Comparison of ENCODE assay signal across 17 cellular contexts in genomic region chr5:1074226-1074625, GRCh38. TPM values are rescaled to one million over a fixed set of nuclear protein-coding genes. Genes with fewer than 3 reads are reported as not detected.
A peak's percentile ranks its signal among the peaks of the same experiment; 100 is the strongest.
DNase-seq lines count a peak whose midpoint lies in the region; ATAC-seq, FAIRE-seq and TF ChIP-seq lines count a peak whose summit lies in the region.
"Had no signal": no experiment of that assay in that cellular context is flagged by ENCODE, and none has a peak within 500 bp of the region (broad histone marks: within the 10 kb centered on the region; RNA-seq: fewer than 3 reads in every experiment).

No MANE protein-coding gene starts in this region.

- no peak overlapping the region for H3K4me2 ChIP-seq in HepG2 (ENCODE audit: low read depth, low read length)
- H3K4me2 ChIP-seq: GM23338 had no signal

- H3K27me3 ChIP-seq in WERI-Rb-1 (ENCODE audit: insufficient read depth, low read depth, severe bottlenecking): no peaks in the 10 kb centered on the region
- H3K27me3 ChIP-seq in HepG2 (ENCODE audit: control insufficient read depth in 1 of 2, insufficient read depth in 2 of 2, low read length in 2 of 2): no peaks in the 10 kb centered on the region

- no TSS peak for BruUV-seq in HepG2 (replicated peaks; lab: Mats Ljungman, UMichigan)

- no peaks in the 10 kb centered on the region for H3K79me2 ChIP-seq in HepG2 (ENCODE audit: insufficient read depth, low read length)

- H2AFZ ChIP-seq in HepG2 (ENCODE audit: low read length): no peak overlapping the region
- H2AFZ ChIP-seq: GM23338 had no signal

- H3K9me3 Mint-ChIP-seq in stimulated activated effector memory CD8-positive, alpha-beta T cell treated with anti-CD3 and anti-CD28 coated beads, Interleukin-12 subunit alpha, Interleukin-12 subunit beta, amount 100 ng/mL, for 72 hours: no peaks in the 10 kb centered on the region
- H3K9me3 Mint-ChIP-seq: CD4-positive, alpha-beta T cell; GM23338; H9 had no signal

- TF ChIP-seq EP300 in HepG2 (IDR thresholded peaks at IDR 0.05; ENCODE audit: low read depth in 2 of 2, low read length in 2 of 2) (no peak), HepG2 (CRISPR knock-in tag; IDR thresholded peaks at IDR 0.05; ENCODE audit: borderline replicate concordance) (no peak)

- no peak for TF ChIP-seq POLR2A in HepG2 (IDR thresholded peaks at IDR 0.05; ENCODE audit: insufficient read depth in 1 of 2, low read depth in 2 of 2, low read length in 2 of 2)

- no peak overlapping the region for H3K4me3 Mint-ChIP-seq in stimulated activated effector memory CD8-positive, alpha-beta T cell treated with anti-CD3 and anti-CD28 coated beads, Interleukin-12 subunit alpha, Interleukin-12 subunit beta, amount 100 ng/mL, for 72 hours
- H3K4me3 Mint-ChIP-seq: B cell; CD4-positive, alpha-beta T cell; GM23338; H9 had no signal

- FAIRE-seq in HepG2 (lab: Jason Lieb, UNC): no peak
- no peak for FAIRE-seq in kidney (lab: Jason Lieb, UNC)
- FAIRE-seq: A204.1, GM12878, GM18507 had no signal

- H3K27ac Mint-ChIP-seq in stimulated activated effector memory CD8-positive, alpha-beta T cell treated with anti-CD3 and anti-CD28 coated beads, Interleukin-12 subunit alpha, Interleukin-12 subunit beta, amount 100 ng/mL, for 72 hours: peak overlapping the region; percentile 53
- H3K27ac Mint-ChIP-seq: B cell; CD4-positive, alpha-beta T cell had no signal

- H3K36me3 Mint-ChIP-seq in stimulated activated effector memory CD8-positive, alpha-beta T cell treated with anti-CD3 and anti-CD28 coated beads, Interleukin-12 subunit alpha, Interleukin-12 subunit beta, amount 100 ng/mL, for 72 hours: no peaks in the 10 kb centered on the region

- no CpG with 5 or more reads among the region's 18 CpGs for WGBS in HepG2 (ENCODE audit: low lambda C conversion rate)

- ATAC-seq in HepG2: no peak
- no peak for ATAC-seq in stimulated activated effector memory CD8-positive, alpha-beta T cell treated with anti-CD3 and anti-CD28 coated beads, Interleukin-12 subunit alpha, Interleukin-12 subunit beta, amount 100 ng/mL, for 72 hours
- ATAC-seq: GM12878, GM23338 had no signal

- POLR2A ChIA-PET in RWPE1 (lab: Yijun Ruan, JAX; ENCODE audit: low non-redundant PET): no interaction called here
- POLR2A ChIA-PET in HepG2 (lab: Yijun Ruan, JAX): no interaction called here

- H3K9ac ChIP-seq in HepG2 (ENCODE audit: insufficient read depth, low read depth, low read length): no peak overlapping the region
- H3K9ac ChIP-seq in kidney (ENCODE audit: low read length in 2 of 2): no peak overlapping the region

- H3K9me3 ChIP-seq in WERI-Rb-1 (ENCODE audit: severe bottlenecking): no peaks in the 10 kb centered on the region
- no peaks in the 10 kb centered on the region for H3K9me3 ChIP-seq in HepG2 (ENCODE audit: low read length)
- H3K9me3 ChIP-seq in kidney (ENCODE audit: control insufficient read depth in 1 of 2, low read length in 2 of 2): no peaks in the 10 kb centered on the region

- H3K36me3 ChIP-seq in WERI-Rb-1: peaks cover 48% of the 10 kb centered on the region
- H3K36me3 ChIP-seq in HepG2 (replicated peaks in 1 of 2; ENCODE audit: control insufficient read depth in 1 of 2, insufficient read depth in 2 of 2, low read length in 2 of 2): peaks cover 16 to 41% of the 10 kb centered on the region in 2 experiments; a peak in 4 of 5 replicates
- peaks cover 7 to 49% of the 10 kb centered on the region in 2 donors for H3K36me3 ChIP-seq in kidney (ENCODE audit: control insufficient read depth in 1 of 2, insufficient read depth in 2 of 2, low read length in 2 of 2)

- no peak for TF ChIP-seq RAD21 in HepG2 (CRISPR knock-in tag; IDR thresholded peaks at IDR 0.05)

- intact Hi-C loops in HepG2 (cut with micrococcal nuclease; ENCODE audit: unreplicated experiment) (no loop called here), kidney (cut with DNase I) (no loop called here)

- H3K4me1 ChIP-seq in HepG2 (ENCODE audit: insufficient read depth, low read length) (no peaks in the 10 kb centered on the region), kidney (ENCODE audit: control insufficient read depth in 1 of 2, insufficient read depth in 1 of 2, low read depth in 1 of 2, low read length in 2 of 2) (no peaks in the 10 kb centered on the region)

- H3K4me3 ChIP-seq in WERI-Rb-1 (ENCODE audit: low read depth, low read length) (no peak overlapping the region), HepG2 (replicated peaks in 1 of 3; ENCODE audit: insufficient read depth in 1 of 3, low read depth in 2 of 3, low read length in 3 of 3) (no peak overlapping the region), kidney (ENCODE audit: low read length in 2 of 2) (no peak overlapping the region)
- H3K4me3 ChIP-seq: GM12878, GM23338 had no signal

- in situ Hi-C loops in HepG2 (cut with HindIII; ENCODE audit: extremely low pct_ligation_motif_present, low pct_unique_long_range_greater_than_20kb): no loop called here

- DNase-seq in RWPE1 (ENCODE audit: low spot score) (no peak), WERI-Rb-1 (no peak), HepG2 (ENCODE audit: low spot score) (no peak), kidney (no peak), NCI-H1930 (lab: John Stamatoyannopoulos, UW) (no peak)
- no peak for DNase-seq in stimulated activated effector memory CD8-positive, alpha-beta T cell treated with anti-CD3 and anti-CD28 coated beads, Interleukin-12 subunit alpha, Interleukin-12 subunit beta, amount 100 ng/mL, for 72 hours (ENCODE audit: low spot score in 2 of 2)
- no peak for DNase-seq in stimulated activated naive CD4-positive, alpha-beta T cell (lab: John Stamatoyannopoulos, UW)
- DNase-seq: C1 segment of cervical spinal cord; Calu3; CD4-positive, alpha-beta T cell; DMS 273 treated with DMSO at 0.1 percent for 48 hours had no signal

- no peaks in the 10 kb centered on the region for H4K20me1 ChIP-seq in HepG2 (ENCODE audit: insufficient read depth, low read length)

- H3K27ac ChIP-seq in RWPE1 (peak overlapping the region; percentile 58; the same call in 1 of the 2 replicates), WERI-Rb-1 (0 out of 2 replicates have a peak overlapping the region, but pooled peaks have one; percentile 18), HepG2 (ENCODE audit: extremely low read length, insufficient read depth, low read length) (no peak overlapping the region), kidney (ENCODE audit: low read depth in 2 of 2, low read length in 2 of 2) (no peak overlapping the region)

- TF ChIP-seq CTCF in RWPE1 (conservative IDR thresholded peaks at IDR 0.05; ENCODE audit: low read depth) (no peak), WERI-Rb-1 (IDR thresholded peaks at IDR 0.05; ENCODE audit: low read depth, low read length) (no peak), HepG2 (CRISPR knock-in tag; IDR thresholded peaks at IDR 0.05) (no peak), kidney (IDR thresholded peaks at IDR 0.05; ENCODE audit: borderline replicate concordance, extremely low read depth, insufficient read depth) (no peak)

- no peaks in the 10 kb centered on the region for H3K4me1 Mint-ChIP-seq in stimulated activated effector memory CD8-positive, alpha-beta T cell treated with anti-CD3 and anti-CD28 coated beads, Interleukin-12 subunit alpha, Interleukin-12 subunit beta, amount 100 ng/mL, for 72 hours
- H3K4me1 Mint-ChIP-seq: B cell, GM23338, H9 had no signal

- CTCF ChIA-PET in RWPE1 (lab: Yijun Ruan, JAX): no interaction called here
- CTCF ChIA-PET in HepG2 (lab: Yijun Ruan, JAX; ENCODE audit: low intra/inter-chr PET ratio, low total read pairs): no interaction called here

TF ChIP-seq in HepG2, 621 proteins besides CTCF, POLR2A, EP300 and RAD21:
- TF ChIP-seq AGO2 (optimal IDR thresholded peaks at IDR 0.05; ENCODE audit: low read depth, low read length): peak; percentile 15
- no peak for TF ChIP-seq SATB2 (CRISPR knock-in tag; IDR thresholded peaks at IDR 0.05)

RNA-seq across cellular contexts. Expression of gene SLC12A7, which starts 37.6 kb away (rescaled TPM):
- total RNA-seq in HepG2 (2016; rRNA removed; fragmentation: Illumina TruSeq; extraction: Trizol) (7.4 and 14.0 TPM in 2 replicates), kidney (92.9 TPM)
- total RNA-seq in HepG2 (2016; cell fraction: cytosol; rRNA removed; fragmentation: Illumina TruSeq; extraction: Trizol; ENCODE audit: low read depth): 9.5 and 12.5 TPM in 2 replicates
- total RNA-seq in HepG2 (2016; cell fraction: insoluble cytoplasmic fraction; rRNA removed; fragmentation: Illumina TruSeq; extraction: Trizol): 5.2 and 15.7 TPM in 2 replicates
- 6.9 and 7.7 TPM in 2 replicates for total RNA-seq in HepG2 (2016; cell fraction: membrane; rRNA removed; fragmentation: Illumina TruSeq; extraction: Trizol)
- 21.8 and 25.8 TPM in 2 replicates for total RNA-seq in HepG2 (2016; cell fraction: nucleus; rRNA removed; fragmentation: Illumina TruSeq; extraction: Trizol)
- polyA plus RNA-seq in HepG2 (2011; rRNA removed) (18.5 and 25.6 TPM in 2 replicates), kidney (ENCODE audit: insufficient read depth, low read depth, low replicate concordance) (28.2 TPM)
- 11.8 and 15.1 TPM in 2 replicates for polyA plus RNA-seq in HepG2 (2011; cell fraction: cytosol; rRNA removed)
- polyA plus RNA-seq in HepG2 (2011; cell fraction: nucleus; rRNA removed): 164 and 213 TPM in 2 replicates
- 28.2 and 30.9 TPM in 2 replicates for polyA plus RNA-seq in HepG2 (2012)
- 1.4 and 1.6 TPM in 2 replicates for polyA plus RNA-seq in HepG2 (2016; cell fraction: cytosol; fragmentation: Illumina TruSeq; extraction: Trizol; ENCODE audit: low read depth)
- polyA plus RNA-seq in HepG2 (2016; cell fraction: insoluble cytoplasmic fraction; fragmentation: Illumina TruSeq; extraction: Trizol; ENCODE audit: low read depth): 6.3 and 7.6 TPM in 2 replicates
- 3.2 and 3.7 TPM in 2 replicates for polyA plus RNA-seq in HepG2 (2016; cell fraction: membrane; fragmentation: Illumina TruSeq; extraction: Trizol; ENCODE audit: low read depth)
- 88.5 and 93.5 TPM in 2 replicates for polyA plus RNA-seq in HepG2 (2016; cell fraction: nucleus; fragmentation: Illumina TruSeq; extraction: Trizol; ENCODE audit: insufficient read depth, low read depth)
- polyA minus RNA-seq in HepG2 (2011; rRNA and poly(A)+ RNA removed; ENCODE audit: low replicate concordance): 6.3 and 47.1 TPM in 2 replicates
- polyA minus RNA-seq in HepG2 (2011; cell fraction: cytosol; rRNA and poly(A)+ RNA removed): 14.7 and 16.2 TPM in 2 replicates
- 40.3 and 44.4 TPM in 2 replicates for polyA minus RNA-seq in HepG2 (2011; cell fraction: nucleus; rRNA and poly(A)+ RNA removed)

Comparison
In these comparisons a context has a peak if more than half of its experiments do, and no peak if none do; other contexts are left out.
1. H3K27ac ChIP-seq: peak in RWPE1 (single experiment) and WERI-Rb-1 (single experiment); none in HepG2 (single experiment) and kidney (0 of 2).